ENCODE assay signal across 8 cellular contexts in genomic region chr2:227472265-227473018, GRCh38. TPM values are rescaled to one million over a fixed set of nuclear protein-coding genes. Genes with fewer than 3 reads are reported as not detected.
A peak's percentile ranks its signal among the peaks of the same experiment; 100 is the strongest.
DNase-seq lines count a peak whose midpoint lies in the region; ATAC-seq, FAIRE-seq and TF ChIP-seq lines count a peak whose summit lies in the region.

No MANE protein-coding gene starts in this region.

- DNase-seq in EL (peak; percentile 22), HL-60 (ENCODE audit: low read depth in 1 of 2, low spot score in 1 of 2) (peak in 1 of 2 experiments; percentile 33), endothelial cell of umbilical vein (ENCODE audit: low read depth, low spot score) (peak; percentile 33), thoracic aorta (ENCODE audit: low spot score) (no peak), COLO829 (ENCODE audit: low spot score) (no peak)
- peak; percentile 63 for DNase-seq in activated CD4-positive, alpha-beta T cell treated with anti-CD3 and anti-CD28 coated beads, Interleukin-2, amount 10 ng/mL, durations not matched to agents 7 days and 5 days

- no peak for TF ChIP-seq CTCF in HL-60 (IDR thresholded peaks at IDR 0.05; ENCODE audit: insufficient read depth, low read length)
- no peak for TF ChIP-seq CTCF in endothelial cell of umbilical vein (IDR thresholded peaks at IDR 0.05; ENCODE audit: extremely low read depth in 1 of 2, insufficient read depth in 1 of 2, low read depth in 1 of 2, low read length in 2 of 2)
- TF ChIP-seq CTCF in thoracic aorta (IDR thresholded peaks at IDR 0.05) = no peak

- H3K27me3 ChIP-seq in HL-60 (ENCODE audit: insufficient read depth, poor library complexity, severe bottlenecking) (no peaks in the 10 kb centered on the region), endothelial cell of umbilical vein (ENCODE audit: control insufficient read depth in 2 of 2, insufficient read depth in 2 of 2, low read length in 2 of 2) (no peaks in the 10 kb centered on the region), mucosa of rectum (ENCODE audit: control insufficient read depth in 2 of 2, insufficient read depth in 2 of 2, low read length in 2 of 2) (no peaks in the 10 kb centered on the region), thoracic aorta (replicated peaks; ENCODE audit: insufficient read depth) (no peaks in the 10 kb centered on the region)

- CTCF ChIA-PET in activated CD4-positive, alpha-beta T cell treated with anti-CD3 and anti-CD28 coated beads, Interleukin-2, amount 10 ng/mL, durations not matched to agents 7 days and 5 days (lab: Charles Lee) = no interaction called here
- CTCF ChIA-PET in endothelial cell of umbilical vein (lab: Charles Lee) = interaction anchor here (0.9 to 4.4 kb wide), 3 partner anchors 8 to 294 kb away, joined by 3 to 35 read pairs (median 5); no protein-coding TSS in a partner anchor

- peaks cover 55% of the 10 kb centered on the region for H3K79me2 ChIP-seq in endothelial cell of umbilical vein (ENCODE audit: control insufficient read depth, insufficient read depth, low read length)

- H3K4me2 ChIP-seq in endothelial cell of umbilical vein (ENCODE audit: insufficient read depth, low read length) = no peak overlapping the region

- H3K9me3 ChIP-seq in endothelial cell of umbilical vein (replicated peaks; ENCODE audit: control insufficient read depth, insufficient read depth, low read length) (no peaks in the 10 kb centered on the region), mucosa of rectum (ENCODE audit: control insufficient read depth in 2 of 2, low read length in 2 of 2) (no peaks in the 10 kb centered on the region), thoracic aorta (no peaks in the 10 kb centered on the region)

- H3K4me1 Mint-ChIP-seq in activated CD4-positive, alpha-beta T cell treated with anti-CD3 and anti-CD28 coated beads, Interleukin-2, amount 10 ng/mL, durations not matched to agents 7 days and 5 days = peaks cover 35% of the 10 kb centered on the region

- H3K36me3 ChIP-seq in endothelial cell of umbilical vein (ENCODE audit: control insufficient read depth in 2 of 2, extremely low read depth in 1 of 2, insufficient read depth in 2 of 2, low read length in 2 of 2) = no peaks in the 10 kb centered on the region
- H3K36me3 ChIP-seq in mucosa of rectum (ENCODE audit: control insufficient read depth in 2 of 2, insufficient read depth in 2 of 2, low read length in 2 of 2) = no peaks in the 10 kb centered on the region
- no peaks in the 10 kb centered on the region for H3K36me3 ChIP-seq in thoracic aorta

- FAIRE-seq in endothelial cell of umbilical vein (lab: Jason Lieb, UNC) = no peak

- dilution Hi-C loops in endothelial cell of umbilical vein (cut with MboI; ENCODE audit: extremely low pct_ligation_motif_present, low sequenced_read_pairs) = no loop called here

- H3K4me3 Mint-ChIP-seq in activated CD4-positive, alpha-beta T cell treated with anti-CD3 and anti-CD28 coated beads, Interleukin-2, amount 10 ng/mL, durations not matched to agents 7 days and 5 days = peak overlapping the region; percentile 78

- H4K20me1 ChIP-seq in endothelial cell of umbilical vein (replicated peaks; ENCODE audit: control insufficient read depth, extremely low read depth, insufficient read depth, low read length) = peaks cover 16% of the 10 kb centered on the region

- H3K4me1 ChIP-seq in endothelial cell of umbilical vein (ENCODE audit: control insufficient read depth, extremely low read depth, insufficient read depth, low read length) = peaks cover 15% of the 10 kb centered on the region
- H3K4me1 ChIP-seq in mucosa of rectum (ENCODE audit: control insufficient read depth in 2 of 2, insufficient read depth in 2 of 2, low read length in 2 of 2) = peaks cover 11 to 19% of the 10 kb centered on the region in 2 donors
- peaks cover 26 to 33% of the 10 kb centered on the region in 2 donors for H3K4me1 ChIP-seq in thoracic aorta (ENCODE audit: control insufficient read depth in 1 of 2, low read depth in 2 of 2)

- BruUV-seq in endothelial cell of umbilical vein (replicated peaks; lab: Mats Ljungman, UMichigan) = no TSS peak

- H3K9ac ChIP-seq in endothelial cell of umbilical vein (replicated peaks; ENCODE audit: extremely low read depth, insufficient read depth, low read length) (peak overlapping the region; percentile 79), mucosa of rectum (ENCODE audit: low read depth in 1 of 2, low read length in 2 of 2) (peak overlapping the region; percentile 52 to 79)

- H3K27me3 Mint-ChIP-seq in activated CD4-positive, alpha-beta T cell treated with anti-CD3 and anti-CD28 coated beads, Interleukin-2, amount 10 ng/mL, durations not matched to agents 7 days and 5 days = no peaks in the 10 kb centered on the region

- TF ChIP-seq POLR2A in endothelial cell of umbilical vein (IDR thresholded peaks at IDR 0.05; ENCODE audit: low read depth, low read length) = no peak

- H3K4me3 ChIP-seq in HL-60 (replicated peaks; ENCODE audit: insufficient read depth, low read length) = peak overlapping the region; percentile 93
- peak overlapping the region; percentile 63 to 100 (median 76) for H3K4me3 ChIP-seq in endothelial cell of umbilical vein (replicated peaks in 1 of 3; ENCODE audit: insufficient read depth in 1 of 3, low read depth in 1 of 3, low read length in 3 of 3)
- peak overlapping the region; percentile 79 to 82 for H3K4me3 ChIP-seq in mucosa of rectum (ENCODE audit: low read length in 2 of 2)
- H3K4me3 ChIP-seq in thoracic aorta = peak overlapping the region; percentile 99

- H3K27ac Mint-ChIP-seq in activated CD4-positive, alpha-beta T cell treated with anti-CD3 and anti-CD28 coated beads, Interleukin-2, amount 10 ng/mL, durations not matched to agents 7 days and 5 days = peak overlapping the region; percentile 78

- ATAC-seq in GM21423 (IDR thresholded peaks at IDR 0.05; ENCODE audit: unreplicated experiment) = peak; percentile 61
- peak; percentile 49 for ATAC-seq in thoracic aorta (ENCODE audit: insufficient number of reproducible peaks, low FRiP score, low read depth)

- H3K36me3 Mint-ChIP-seq in activated CD4-positive, alpha-beta T cell treated with anti-CD3 and anti-CD28 coated beads, Interleukin-2, amount 10 ng/mL, durations not matched to agents 7 days and 5 days (ENCODE audit: low read depth) = no peaks in the 10 kb centered on the region

- intact Hi-C loops in endothelial cell of umbilical vein (cut with micrococcal nuclease) = loop anchor here (1.0 to 5.0 kb wide), 10 partner anchors 38 to 410 kb away; partner anchors contain the start of gene MFF

- POLR2A ChIA-PET in activated CD4-positive, alpha-beta T cell treated with anti-CD3 and anti-CD28 coated beads, Interleukin-2, amount 10 ng/mL, durations not matched to agents 7 days and 5 days (lab: Charles Lee) = no interaction called here
- POLR2A ChIA-PET in endothelial cell of umbilical vein (lab: Charles Lee) = no interaction called here

- H3K27ac ChIP-seq in HL-60 (replicated peaks) = peak overlapping the region; percentile 54
- peak overlapping the region; percentile 67 for H3K27ac ChIP-seq in endothelial cell of umbilical vein (ENCODE audit: insufficient read depth, low read depth, low read length)
- H3K27ac ChIP-seq in mucosa of rectum (ENCODE audit: low read depth in 2 of 2, low read length in 2 of 2) = peak overlapping the region; percentile 86 to 87
- H3K27ac ChIP-seq in thoracic aorta = peak overlapping the region; percentile 89 to 91

- H3K9me1 ChIP-seq in endothelial cell of umbilical vein (replicated peaks; ENCODE audit: control insufficient read depth, extremely low read depth, insufficient read depth, low read length) = no peaks in the 10 kb centered on the region

- H2AFZ ChIP-seq in endothelial cell of umbilical vein (ENCODE audit: low read depth, low read length) = peak overlapping the region; percentile 68

- no peaks in the 10 kb centered on the region for H3K9me3 Mint-ChIP-seq in activated CD4-positive, alpha-beta T cell treated with anti-CD3 and anti-CD28 coated beads, Interleukin-2, amount 10 ng/mL, durations not matched to agents 7 days and 5 days

TF ChIP-seq in endothelial cell of umbilical vein, 7 proteins besides CTCF, POLR2A, EP300 and RAD21:
- TF ChIP-seq EZH2 (IDR thresholded peaks at IDR 0.05; ENCODE audit: borderline replicate concordance, low read depth, low read length, severe bottlenecking) = no peak
- TF ChIP-seq GATA2 (IDR thresholded peaks at IDR 0.05; ENCODE audit: insufficient read depth, insufficient read length, low read depth, low read length) = no peak
- TF ChIP-seq MAX (IDR thresholded peaks at IDR 0.05; ENCODE audit: insufficient read depth, insufficient read length) = no peak
- TF ChIP-seq FOS (IDR thresholded peaks at IDR 0.05; ENCODE audit: borderline replicate concordance, insufficient read depth, low read length) = no peak
- TF ChIP-seq POLR2AphosphoS5 (IDR thresholded peaks at IDR 0.05; ENCODE audit: insufficient read depth, low read depth, low read length) = no peak
- TF ChIP-seq MYC (IDR thresholded peaks at IDR 0.05; ENCODE audit: low read depth, low read length) = no peak
- TF ChIP-seq JUN (IDR thresholded peaks at IDR 0.05; ENCODE audit: borderline replicate concordance, insufficient read depth, insufficient read length, low read depth) = no peak

RNA-seq across cellular contexts. Expression of gene AGFG1, which starts 0.5 kb away (rescaled TPM):
- 10 to 100 TPM; 59.9 to 80.1 TPM for total RNA-seq in activated CD4-positive, alpha-beta T cell treated with anti-CD3 and anti-CD28 coated beads, Interleukin-2, amount 10 ng/mL, durations not matched to agents 7 days and 5 days
- total RNA-seq in endothelial cell of umbilical vein (69.2 and 87.9 TPM in 2 replicates), thoracic aorta (10 to 100 TPM; 85.9 to 89.4 TPM)
- polyA plus RNA-seq in endothelial cell of umbilical vein = 106 and 118 TPM in 2 replicates
- polyA plus RNA-seq in endothelial cell of umbilical vein (2011; cell fraction: cytosol; rRNA removed) = 74.6 and 76.4 TPM in 2 replicates
- polyA plus RNA-seq in endothelial cell of umbilical vein (2011; cell fraction: nucleus; rRNA removed) = 74.6 and 78.2 TPM in 2 replicates
- 59.1 and 78.6 TPM in 2 replicates for polyA plus RNA-seq in endothelial cell of umbilical vein (2012)
- polyA minus RNA-seq in endothelial cell of umbilical vein = 200 and 250 TPM in 2 replicates
- polyA minus RNA-seq in endothelial cell of umbilical vein (2011; cell fraction: cytosol; rRNA and poly(A)+ RNA removed) = 116 TPM
- polyA minus RNA-seq in endothelial cell of umbilical vein (2011; cell fraction: nucleus; rRNA and poly(A)+ RNA removed) = 83.4 and 129 TPM in 2 replicates

Comparison
In these comparisons a context has a peak if more than half of its experiments do, and no peak if none do; other contexts are left out.
1. DNase-seq: peak in EL (single experiment), activated CD4-positive, alpha-beta T cell treated with anti-CD3 and anti-CD28 coated beads, Interleukin-2, amount 10 ng/mL, durations not matched to agents 7 days and 5 days (single experiment) and endothelial cell of umbilical vein (single experiment); none in thoracic aorta (single experiment) and COLO829 (single experiment).
2. Peak in every context shown above with its lines, with median percentiles within 50 percentile points of each other: H3K27ac ChIP-seq and H3K4me3 ChIP-seq.